ENCODE assay signal across 8 cellular contexts in genomic region chr18:63949068-63949737, GRCh38.
DNase-seq lines count a peak whose midpoint lies in the region; ATAC-seq and TF ChIP-seq lines count a peak whose summit lies in the region.

HMSD (plus strand) TSS chr18:63949301; CDS start chr18:63953456, 4,155 bp downstream.

- H3K27ac ChIP-seq in WERI-Rb-1, result no peak within 1 kb of the TSS

- no peak within 1 kb of the TSS for H3K4me3 ChIP-seq in WERI-Rb-1 (ENCODE audit: low read depth, low read length)

- no peak for DNase-seq in AG09319 (ENCODE audit: extremely low read depth, low read depth)
- peak; percentile 98 for DNase-seq in NCI-H510A treated with DMSO at 0.1 percent for 48 hours (lab: John Stamatoyannopoulos, UW)
- DNase-seq in activated T-helper 9 cell treated with anti-CD3 and anti-CD28 coated beads, Interleukin-2, amount 50 U/mL, for 16 hours (ENCODE audit: low read depth), result peak; percentile 52
- peak; percentile 34 to 87 (median 67) for DNase-seq in head of caudate nucleus
- peak in 9 of 10 donors; percentile 33 to 94 (median 63) for DNase-seq in posterior cingulate gyrus
- no peak for DNase-seq in WERI-Rb-1

- ATAC-seq in GM18873 (IDR thresholded peaks at IDR 0.05; ENCODE audit: low FRiP score, unreplicated experiment), result peak; percentile 83
- peak; percentile 59 for ATAC-seq in HG03060 (IDR thresholded peaks at IDR 0.05; ENCODE audit: low read depth, unreplicated experiment)

- H3K9me3 ChIP-seq in WERI-Rb-1 (ENCODE audit: severe bottlenecking), result no peaks in the 10 kb centered on the region

- H3K36me3 ChIP-seq in WERI-Rb-1, result no peaks in the 10 kb centered on the region

- intact Hi-C loops in head of caudate nucleus (cut with DNase I), result no loop called here
- intact Hi-C loops in posterior cingulate gyrus (cut with DNase I), result no loop called here

- peak; percentile 33 for TF ChIP-seq CTCF in AG09319 (IDR thresholded peaks at IDR 0.05; ENCODE audit: low read depth, low read length)
- TF ChIP-seq CTCF in WERI-Rb-1 (IDR thresholded peaks at IDR 0.05; ENCODE audit: low read depth, low read length), result no peak

- H3K27me3 ChIP-seq in WERI-Rb-1 (ENCODE audit: insufficient read depth, low read depth, severe bottlenecking), result no peaks in the 10 kb centered on the region

Comparison
In these comparisons a context has a peak if more than half of its experiments do, and no peak if none do; other contexts are left out.
1. DNase-seq: peak in NCI-H510A treated with DMSO at 0.1 percent for 48 hours (single experiment), activated T-helper 9 cell treated with anti-CD3 and anti-CD28 coated beads, Interleukin-2, amount 50 U/mL, for 16 hours (single experiment), head of caudate nucleus (42 of 42) and posterior cingulate gyrus (9 of 10); none in AG09319 (single experiment) and WERI-Rb-1 (single experiment).